In the genomic region with DNA sequence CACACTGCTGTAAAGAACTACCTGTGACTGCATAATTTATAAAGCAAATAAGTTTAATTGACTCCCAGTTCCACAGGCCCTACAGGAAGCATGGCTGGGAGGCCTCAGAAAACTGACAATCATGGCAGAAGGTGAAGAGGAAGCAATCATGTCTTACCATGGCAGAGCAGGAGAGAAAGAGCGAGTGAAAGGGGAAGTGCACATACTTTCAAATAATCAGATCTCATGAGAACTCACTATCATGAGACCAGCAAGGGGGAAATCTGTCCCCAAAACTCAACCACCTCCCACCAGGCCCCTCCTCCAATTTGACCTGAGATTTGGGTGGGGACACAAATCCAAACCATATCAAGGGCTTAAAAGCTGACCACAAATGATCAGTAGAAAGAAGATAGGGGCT, we compare ENCODE assay signal across 18 cellular contexts.
"Had no signal": no experiment of that assay in that cellular context is flagged by ENCODE, and none has a peak within 500 bp of the region (broad histone marks: within the 10 kb centered on the region; RNA-seq: fewer than 3 reads in every experiment).

No MANE protein-coding gene starts in this region.

- H3K27me3 Mint-ChIP-seq: activated naive CD8-positive, alpha-beta T cell; central memory CD8-positive, alpha-beta T cell; stimulated activated naive CD8-positive, alpha-beta T cell treated with anti-CD3 and anti-CD28 coated beads, Interleukin-15, amount 100 ng/mL, for 72 hours had no signal

- H3K4me3 Mint-ChIP-seq: activated CD8-positive, alpha-beta memory T cell treated with anti-CD3 and anti-CD28 coated beads, Interleukin-2, amount 10 ng/mL, durations not matched to agents 7 days and 5 days; activated naive CD8-positive, alpha-beta T cell; activated T-cell treated with anti-CD3 and anti-CD28 coated beads, Interleukin-2, amount 50 U/mL, for 24 hours; brain; central memory CD8-positive, alpha-beta T cell; neural crest cell; stimulated activated naive CD8-positive, alpha-beta T cell treated with anti-CD3 and anti-CD28 coated beads, Interleukin-15, amount 100 ng/mL, for 72 hours had no signal

- H3K9me3 Mint-ChIP-seq: activated T-cell treated with anti-CD3 and anti-CD28 coated beads, Interleukin-2, amount 50 U/mL, for 24 hours; brain; neural crest cell had no signal

- H3K27ac Mint-ChIP-seq: activated CD8-positive, alpha-beta memory T cell treated with anti-CD3 and anti-CD28 coated beads, Interleukin-2, amount 10 ng/mL, durations not matched to agents 7 days and 5 days; activated naive CD8-positive, alpha-beta T cell; activated T-cell treated with anti-CD3 and anti-CD28 coated beads, Interleukin-2, amount 50 U/mL, for 24 hours; brain; stimulated activated naive CD8-positive, alpha-beta T cell treated with anti-CD3 and anti-CD28 coated beads, Interleukin-15, amount 100 ng/mL, for 72 hours had no signal

- ATAC-seq: activated CD8-positive, alpha-beta memory T cell treated with anti-CD3 and anti-CD28 coated beads, Interleukin-2, amount 10 ng/mL, durations not matched to agents 7 days and 5 days; gastrocnemius medialis; pancreas; stimulated activated naive CD8-positive, alpha-beta T cell treated with anti-CD3 and anti-CD28 coated beads, Interleukin-15, amount 100 ng/mL, for 72 hours had no signal

- H3K36me3 Mint-ChIP-seq: activated naive CD8-positive, alpha-beta T cell; brain had no signal

- DNase-seq: activated CD4-positive, alpha-beta T cell treated with anti-CD3 and anti-CD28 coated beads, Interleukin-2, amount 50 U/mL, for 4 hours; activated CD8-positive, alpha-beta memory T cell treated with anti-CD3 and anti-CD28 coated beads, Interleukin-2, amount 10 ng/mL, durations not matched to agents 7 days and 5 days; activated gamma-delta T cell; activated T-cell treated with anti-CD3 and anti-CD28 coated beads, Interleukin-2, amount 50 U/mL, for 24 hours; amygdala; effector memory CD4-positive, alpha-beta T cell; gastrocnemius medialis; left ventricle myocardium inferior; pancreas; stimulated activated CD4-positive, alpha-beta T cell treated with anti-CD3 and anti-CD28 coated beads, Interleukin-12 subunit alpha, Interleukin-12 subunit beta, amount 100 ng/mL, for 4 hours; stimulated activated CD4-positive, alpha-beta T cell treated with anti-CD3 and anti-CD28 coated beads, Interleukin-4, amount 100 ng/mL, for 24 hours; stimulated activated naive CD8-positive, alpha-beta T cell treated with anti-CD3 and anti-CD28 coated beads, Interleukin-15, amount 100 ng/mL, for 72 hours; T1000; testis had no signal

- H3K4me1 Mint-ChIP-seq: brain; central memory CD8-positive, alpha-beta T cell; neural crest cell; stimulated activated naive CD8-positive, alpha-beta T cell treated with anti-CD3 and anti-CD28 coated beads, Interleukin-15, amount 100 ng/mL, for 72 hours had no signal
